9 cellular contexts compared by ENCODE assay signal in genomic region chr2:38527338-38528007, GRCh38.
DNase-seq lines count a peak whose midpoint lies in the region; ATAC-seq and TF ChIP-seq lines count a peak whose summit lies in the region.
"Had no signal": no experiment of that assay in that cellular context is flagged by ENCODE, and none has a peak within 500 bp of the region (broad histone marks: within the 10 kb centered on the region; RNA-seq: fewer than 3 reads in every experiment).

No MANE protein-coding gene starts in this region.

- H3K9me2 ChIP-seq in SK-N-SH: no peaks in the 10 kb centered on the region

- whole genome bisulfite sequencing in SK-N-SH (ENCODE audit: low lambda C conversion rate): 76% methylated on average over 5 of the region's 5 CpGs
- WGBS in suprapubic skin: 69% methylated on average over 5 of the region's 5 CpGs

- H3K4me3 ChIP-seq in SK-N-SH (ENCODE audit: low read depth in 2 of 2, low read length in 1 of 2) (peak overlapping the region; percentile 50 to 58), iPS-20b (ENCODE audit: low read length) (peak overlapping the region; percentile 59; the same call in 1 of the 2 replicates), suprapubic skin (peak overlapping the region; percentile 52)

- no peak overlapping the region for H3K27ac Mint-ChIP-seq in activated naive CD8-positive, alpha-beta T cell treated with anti-CD3 and anti-CD28 coated beads, Interleukin-2, amount 50 U/mL, for 24 hours

- peak overlapping the region; percentile 66 for H3K4me2 ChIP-seq in SK-N-SH

- peaks cover 24% of the 10 kb centered on the region for H3K27me3 Mint-ChIP-seq in activated naive CD8-positive, alpha-beta T cell treated with anti-CD3 and anti-CD28 coated beads, Interleukin-2, amount 50 U/mL, for 24 hours

- CTCF ChIA-PET in SK-N-SH (lab: Yijun Ruan, JAX): interaction anchor here (1.4 to 2.6 kb wide), 5 partner anchors 10 to 212 kb away, joined by 4 to 12 read pairs (median 7); no protein-coding TSS in a partner anchor

- no peaks in the 10 kb centered on the region for H3K36me3 Mint-ChIP-seq in activated naive CD8-positive, alpha-beta T cell treated with anti-CD3 and anti-CD28 coated beads, Interleukin-2, amount 50 U/mL, for 24 hours (ENCODE audit: low read depth)

- peaks cover 7% of the 10 kb centered on the region for H3K4me1 Mint-ChIP-seq in activated naive CD8-positive, alpha-beta T cell treated with anti-CD3 and anti-CD28 coated beads, Interleukin-2, amount 50 U/mL, for 24 hours

- H3K9me3 Mint-ChIP-seq in activated naive CD8-positive, alpha-beta T cell treated with anti-CD3 and anti-CD28 coated beads, Interleukin-2, amount 50 U/mL, for 24 hours: no peaks in the 10 kb centered on the region

- H3K36me3 ChIP-seq in SK-N-SH (replicated peaks in 1 of 2; ENCODE audit: control insufficient read depth in 1 of 2, insufficient read depth in 2 of 2, low read length in 1 of 2) (no peaks in the 10 kb centered on the region), iPS-20b (ENCODE audit: insufficient read depth, low read depth, low read length) (no peaks in the 10 kb centered on the region), suprapubic skin (no peaks in the 10 kb centered on the region)

- H3F3A ChIP-seq in SK-N-SH (replicated peaks; ENCODE audit: insufficient read depth): no peaks in the 10 kb centered on the region

- H3K9ac ChIP-seq in SK-N-SH (peak overlapping the region; percentile 53; the same call in 1 of the 2 replicates), iPS-20b (ENCODE audit: low read depth, low read length) (0 out of 2 replicates have a peak overlapping the region, but pooled peaks have one; percentile 38)

- peak overlapping the region; percentile 62 for H3K4me3 Mint-ChIP-seq in activated naive CD8-positive, alpha-beta T cell treated with anti-CD3 and anti-CD28 coated beads, Interleukin-2, amount 50 U/mL, for 24 hours

- DNase-seq in SK-N-SH (no peak), suprapubic skin (ENCODE audit: low spot score in 2 of 2) (no peak), NAMALWA (ENCODE audit: low spot score) (no peak)
- DNase-seq in activated naive CD8-positive, alpha-beta T cell treated with anti-CD3 and anti-CD28 coated beads, Interleukin-2, amount 50 U/mL, for 24 hours: no peak
- DNase-seq: activated effector memory CD4-positive, alpha-beta T cell treated with Interleukin-2 at 50 U/mL for 16 hours had no signal

- no peak for ATAC-seq in SK-N-SH treated with all-trans-retinoic acid at 6 μM for 48 hours
- no peak for ATAC-seq in activated naive CD8-positive, alpha-beta T cell treated with anti-CD3 and anti-CD28 coated beads, Interleukin-2, amount 50 U/mL, for 24 hours
- ATAC-seq in GM18498 (IDR thresholded peaks at IDR 0.05; ENCODE audit: unreplicated experiment): no peak
- ATAC-seq in HG03175 (IDR thresholded peaks at IDR 0.05; ENCODE audit: unreplicated experiment): no peak

- H3K79me2 ChIP-seq in SK-N-SH (ENCODE audit: insufficient read depth): no peaks in the 10 kb centered on the region

- no peak for TF ChIP-seq EP300 in SK-N-SH (IDR thresholded peaks at IDR 0.05; ENCODE audit: borderline replicate concordance in 1 of 2, low read depth in 1 of 2, low read length in 1 of 2)
- no peak for TF ChIP-seq EP300 in suprapubic skin (IDR thresholded peaks at IDR 0.05)

- TF ChIP-seq CTCF in SK-N-SH (IDR thresholded peaks at IDR 0.05): no peak
- no peak for TF ChIP-seq CTCF in suprapubic skin (IDR thresholded peaks at IDR 0.05)

- peak overlapping the region; percentile 58 to 74 for H3K27ac ChIP-seq in SK-N-SH (ENCODE audit: low read depth in 2 of 2, low read length in 1 of 2)
- no peak overlapping the region for H3K27ac ChIP-seq in iPS-20b (ENCODE audit: low read length)
- no peak overlapping the region for H3K27ac ChIP-seq in suprapubic skin

- TF ChIP-seq POLR2A in suprapubic skin (IDR thresholded peaks at IDR 0.05): no peak

- H3K27me3 ChIP-seq in SK-N-SH (ENCODE audit: insufficient read depth) (no peaks in the 10 kb centered on the region), iPS-20b (ENCODE audit: insufficient read depth, low read length) (no peaks in the 10 kb centered on the region; the same call in 1 of the 2 replicates), suprapubic skin (no peaks in the 10 kb centered on the region)

- no peak for TF ChIP-seq RAD21 in SK-N-SH (IDR thresholded peaks at IDR 0.05; ENCODE audit: low read length)

- peaks cover 0 to 2% of the 10 kb centered on the region in 2 experiments; a peak in 2 of 4 replicates for H3K4me1 ChIP-seq in SK-N-SH (ENCODE audit: control insufficient read depth in 1 of 2, insufficient read depth in 2 of 2, low read depth in 1 of 2, low read length in 1 of 2)
- H3K4me1 ChIP-seq in iPS-20b (ENCODE audit: insufficient read depth, low read length): peaks cover 13% of the 10 kb centered on the region; the same call in 1 of the 2 replicates
- peaks cover 7% of the 10 kb centered on the region for H3K4me1 ChIP-seq in suprapubic skin

- H2AFZ ChIP-seq in SK-N-SH (ENCODE audit: low read depth): peak overlapping the region; percentile 92

- H3K9me3 ChIP-seq in SK-N-SH (no peaks in the 10 kb centered on the region), iPS-20b (ENCODE audit: insufficient read depth, low read depth, low read length) (no peaks in the 10 kb centered on the region), suprapubic skin (no peaks in the 10 kb centered on the region)

- POLR2A ChIA-PET in SK-N-SH (lab: Yijun Ruan, JAX): interaction anchor here (0.5 to 1.6 kb wide), 4 partner anchors 10 to 487 kb away, joined by 3 to 7 read pairs (median 4); partner anchors contain the start of gene SRSF7

- no peaks in the 10 kb centered on the region for H4K20me1 ChIP-seq in SK-N-SH (ENCODE audit: insufficient read depth)

TF ChIP-seq in SK-N-SH, 30 proteins besides CTCF, POLR2A, EP300 and RAD21:
- TF ChIP-seq, protein P1, sequence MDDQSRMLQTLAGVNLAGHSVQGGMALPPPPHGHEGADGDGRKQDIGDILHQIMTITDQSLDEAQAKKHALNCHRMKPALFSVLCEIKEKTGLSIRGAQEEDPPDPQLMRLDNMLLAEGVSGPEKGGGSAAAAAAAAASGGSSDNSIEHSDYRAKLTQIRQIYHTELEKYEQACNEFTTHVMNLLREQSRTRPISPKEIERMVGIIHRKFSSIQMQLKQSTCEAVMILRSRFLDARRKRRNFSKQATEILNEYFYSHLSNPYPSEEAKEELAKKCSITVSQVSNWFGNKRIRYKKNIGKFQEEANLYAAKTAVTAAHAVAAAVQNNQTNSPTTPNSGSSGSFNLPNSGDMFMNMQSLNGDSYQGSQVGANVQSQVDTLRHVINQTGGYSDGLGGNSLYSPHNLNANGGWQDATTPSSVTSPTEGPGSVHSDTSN (IDR thresholded peaks at IDR 0.05): no peak
- TF ChIP-seq JUND (IDR thresholded peaks at IDR 0.05): no peak
- TF ChIP-seq SMC3 (IDR thresholded peaks at IDR 0.05; ENCODE audit: low read depth, low read length): no peak
- no peak for TF ChIP-seq TAF1 (IDR thresholded peaks at IDR 0.05; ENCODE audit: borderline replicate concordance, low read depth, low read length)
- no peak for TF ChIP-seq RCOR1 (IDR thresholded peaks at IDR 0.05; ENCODE audit: low read length)
- no peak for TF ChIP-seq CHD2 (IDR thresholded peaks at IDR 0.05; ENCODE audit: low read length, partially characterized antibody)
- TF ChIP-seq TEAD4 (IDR thresholded peaks at IDR 0.05; ENCODE audit: borderline replicate concordance, insufficient read depth): no peak
- TF ChIP-seq FOSL2 (IDR thresholded peaks at IDR 0.05; ENCODE audit: borderline replicate concordance, low read depth): no peak
- no peak for TF ChIP-seq TCF12 (IDR thresholded peaks at IDR 0.05)

TF ChIP-seq in SK-N-SH treated with all-trans-retinoic acid at 6 μM for 48 hours, 23 proteins besides CTCF, POLR2A, EP300 and RAD21 (continues in another document):
- TF ChIP-seq CSRNP3 (CRISPR knock-in tag; IDR thresholded peaks at IDR 0.05): no peak
- TF ChIP-seq POU6F1 (CRISPR knock-in tag; IDR thresholded peaks at IDR 0.05; ENCODE audit: borderline replicate concordance, low read depth): no peak
- no peak for TF ChIP-seq TOX (CRISPR knock-in tag; IDR thresholded peaks at IDR 0.05; ENCODE audit: borderline replicate concordance)
- TF ChIP-seq ZNF8 (CRISPR knock-in tag; IDR thresholded peaks at IDR 0.05): no peak
- no peak for TF ChIP-seq ESRRG (CRISPR knock-in tag; IDR thresholded peaks at IDR 0.05)
- no peak for TF ChIP-seq OSR1 (CRISPR knock-in tag; IDR thresholded peaks at IDR 0.05)
- TF ChIP-seq ZC3H10 (CRISPR knock-in tag; IDR thresholded peaks at IDR 0.05): no peak
- TF ChIP-seq CSDC2 (CRISPR knock-in tag; IDR thresholded peaks at IDR 0.05): no peak

Comparison
In these comparisons a context has a peak if more than half of its experiments do, and no peak if none do; other contexts are left out.
1. H3K27ac ChIP-seq: peak in SK-N-SH (2 of 2); none in iPS-20b (single experiment) and suprapubic skin (single experiment).
2. Peak in every context shown above with its lines, with median percentiles within 50 percentile points of each other: H3K4me3 ChIP-seq.